ENCODE assay signal across 20 cellular contexts in genomic region chr16:19515765-19516164, GRCh38.
"Had no signal": no experiment of that assay in that cellular context is flagged by ENCODE, and none has a peak within 500 bp of the region (broad histone marks: within the 10 kb centered on the region; RNA-seq: fewer than 3 reads in every experiment).

No MANE protein-coding gene starts in this region.

- H3K27ac Mint-ChIP-seq: activated T-helper 1 cell treated with anti-CD3 and anti-CD28 coated beads, Interleukin-12 subunit alpha, Interleukin-12 subunit beta, Interleukin-2, Interleukin-4 antibody, amounts not matched to agents 30 ng/mL and 10 ng/mL and 1 ng/mL, durations not matched to agents 14 hours and 24 hours and 36 hours; natural killer cell; progenitor cell of endocrine pancreas had no signal

- H3K4me3 Mint-ChIP-seq: activated T-helper 1 cell treated with anti-CD3 and anti-CD28 coated beads, Interleukin-12 subunit alpha, Interleukin-12 subunit beta, Interleukin-2, Interleukin-4 antibody, amounts not matched to agents 30 ng/mL and 10 ng/mL and 1 ng/mL, durations not matched to agents 14 hours and 24 hours and 36 hours; natural killer cell had no signal

- H3K9me3 Mint-ChIP-seq: activated T-helper 1 cell treated with anti-CD3 and anti-CD28 coated beads, Interleukin-12 subunit alpha, Interleukin-12 subunit beta, Interleukin-2, Interleukin-4 antibody, amounts not matched to agents 30 ng/mL and 10 ng/mL and 1 ng/mL, durations not matched to agents 14 hours and 24 hours and 36 hours; natural killer cell had no signal

- H3K27me3 Mint-ChIP-seq: progenitor cell of endocrine pancreas had no signal

- ATAC-seq: gastroesophageal sphincter; lower lobe of right lung; natural killer cell; right lobe of liver; stimulated activated naive CD8-positive, alpha-beta T cell treated with anti-CD3 and anti-CD28 coated beads, Interleukin-15, Interleukin-2, amounts not matched to agents 100 U/mL and 50 U/mL, for 24 hours had no signal

- H3K9me3 ChIP-seq: ascending aorta, gastroesophageal sphincter, lower lobe of right lung, right lobe of liver had no signal

- H3K27ac ChIP-seq: ascending aorta, cardiac muscle cell, coronary artery, gastroesophageal sphincter, lower lobe of right lung, right lobe of liver, WERI-Rb-1 had no signal

- DNase-seq: activated CD4-positive, alpha-beta T cell treated with anti-CD3 and anti-CD28 coated beads for 48 hours; activated naive CD4-positive, alpha-beta T cell; effector CD8-positive, alpha-beta T cell; kidney; lower lobe of right lung; midbrain; natural killer cell; nucleus accumbens; right lobe of liver; stimulated activated CD4-positive, alpha-beta T cell treated with anti-CD3 and anti-CD28 coated beads, Interleukin-12 subunit alpha, Interleukin-12 subunit beta, amount 100 ng/mL, for 4 hours; stimulated activated naive CD8-positive, alpha-beta T cell treated with anti-CD3 and anti-CD28 coated beads, Interleukin-15, Interleukin-2, amounts not matched to agents 100 U/mL and 50 U/mL, for 24 hours; SW 1271; T-helper 9 cell; WERI-Rb-1 had no signal

- H3K4me3 ChIP-seq: ascending aorta, cardiac muscle cell, coronary artery, gastroesophageal sphincter, lower lobe of right lung, right lobe of liver had no signal

- H3K27me3 ChIP-seq: ascending aorta, cardiac muscle cell, gastroesophageal sphincter, right lobe of liver had no signal
